ENCODE assay signal across 15 cellular contexts in genomic region chr10:96208271-96208670, GRCh38.
DNase-seq lines count a peak whose midpoint lies in the region; ATAC-seq and TF ChIP-seq lines count a peak whose summit lies in the region.
"Had no signal": no experiment of that assay in that cellular context is flagged by ENCODE, and none has a peak within 500 bp of the region (broad histone marks: within the 10 kb centered on the region; RNA-seq: fewer than 3 reads in every experiment).

No MANE protein-coding gene starts in this region.

- no peak for TF ChIP-seq POLR2A in esophagus muscularis mucosa (IDR thresholded peaks at IDR 0.05; ENCODE audit: low read depth)

- H3K4me3 ChIP-seq in esophagus muscularis mucosa, result no peak overlapping the region
- H3K4me3 ChIP-seq: sigmoid colon, SJCRH30, stomach had no signal

- no peaks in the 10 kb centered on the region for H3K9me3 ChIP-seq in esophagus muscularis mucosa
- H3K9me3 ChIP-seq: sigmoid colon, SJCRH30, stomach had no signal

- H3K27me3 ChIP-seq in esophagus muscularis mucosa, result peaks cover 0 to 6% (median 0%) of the 10 kb centered on the region in 4 donors
- H3K27me3 ChIP-seq: sigmoid colon, SJCRH30, stomach had no signal

- no peaks in the 10 kb centered on the region for H3K4me1 ChIP-seq in esophagus muscularis mucosa
- H3K4me1 ChIP-seq: sigmoid colon, SJCRH30, stomach had no signal

- WGBS in esophagus muscularis mucosa, result 75% methylated on average over 1 of the region's 2 CpGs

- ATAC-seq in GM18907 (IDR thresholded peaks at IDR 0.05; ENCODE audit: unreplicated experiment) (peak; percentile 61), GM21529 (IDR thresholded peaks at IDR 0.05; ENCODE audit: unreplicated experiment) (peak; percentile 71), HG03066 (IDR thresholded peaks at IDR 0.05; ENCODE audit: low read depth, unreplicated experiment) (peak; percentile 79)

- H3K36me3 ChIP-seq in esophagus muscularis mucosa, result no peaks in the 10 kb centered on the region
- H3K36me3 ChIP-seq: sigmoid colon, SJCRH30 had no signal

- no peak for TF ChIP-seq EP300 in esophagus muscularis mucosa (IDR thresholded peaks at IDR 0.05)

- no peak for TF ChIP-seq CTCF in esophagus muscularis mucosa (IDR thresholded peaks at IDR 0.05)

- no peak overlapping the region for H3K27ac ChIP-seq in esophagus muscularis mucosa (replicated peaks in 1 of 4)
- H3K27ac ChIP-seq: sigmoid colon, SJCRH30, stomach had no signal

- DNase-seq in iPS-NIHi11 (ENCODE audit: low spot score) (no peak), GF-D8 (lab: John Stamatoyannopoulos, UW) (no peak), esophagus muscularis mucosa (ENCODE audit: extremely low spot score) (no peak), occipital lobe (lab: John Stamatoyannopoulos, UW) (no peak)
- DNase-seq: activated CD8-positive, alpha-beta memory T cell treated with anti-CD3 and anti-CD28 coated beads, Interleukin-2, amount 50 U/mL, for 48 hours; foreskin melanocyte; midbrain; NCI-H1048; nucleus accumbens; sigmoid colon; SJCRH30; stomach had no signal

- intact Hi-C loops in esophagus muscularis mucosa (cut with DNase I), result no loop called here
